Comparison of ENCODE assay signal across 8 cellular contexts in genomic region chr12:111268738-111269572, GRCh38.
DNase-seq lines count a peak whose midpoint lies in the region; ATAC-seq, FAIRE-seq and TF ChIP-seq lines count a peak whose summit lies in the region.

No MANE protein-coding gene starts in this region.

- no peak for TF ChIP-seq POLR2A in endothelial cell of umbilical vein (IDR thresholded peaks at IDR 0.05; ENCODE audit: low read depth, low read length)

- no peaks in the 10 kb centered on the region for H3F3A ChIP-seq in OCI-LY1 (ENCODE audit: insufficient read depth, low read length)

- H3K4me1 ChIP-seq in OCI-LY1 (ENCODE audit: insufficient read depth, low read length, severe bottlenecking) (no peaks in the 10 kb centered on the region), endothelial cell of umbilical vein (ENCODE audit: control insufficient read depth, extremely low read depth, insufficient read depth, low read length) (no peaks in the 10 kb centered on the region)

- TF ChIP-seq CTCF in OCI-LY1 (IDR thresholded peaks at IDR 0.05; ENCODE audit: low read length) (peak; percentile 37; the same call in 1 of the 2 replicates), endothelial cell of umbilical vein (IDR thresholded peaks at IDR 0.05; ENCODE audit: extremely low read depth in 1 of 2, insufficient read depth in 1 of 2, low read depth in 1 of 2, low read length in 2 of 2) (peak; percentile 50 to 57)

- no peak overlapping the region for H3K27ac Mint-ChIP-seq in activated T-cell treated with anti-CD3 and anti-CD28 coated beads, Interleukin-2, amount 50 U/mL, for 24 hours

- H3K27ac ChIP-seq in OCI-LY1 (ENCODE audit: low read depth, low read length, poor library complexity, severe bottlenecking) (no peak overlapping the region), endothelial cell of umbilical vein (ENCODE audit: insufficient read depth, low read depth, low read length) (no peak overlapping the region)

- H3K4me1 Mint-ChIP-seq in activated T-cell treated with anti-CD3 and anti-CD28 coated beads, Interleukin-2, amount 50 U/mL, for 24 hours (ENCODE audit: low read depth): no peaks in the 10 kb centered on the region

- H3K4me3 ChIP-seq in OCI-LY1 (ENCODE audit: low read depth, low read length, poor library complexity, severe bottlenecking): no peak overlapping the region
- no peak overlapping the region for H3K4me3 ChIP-seq in endothelial cell of umbilical vein (replicated peaks in 1 of 3; ENCODE audit: insufficient read depth in 1 of 3, low read depth in 1 of 3, low read length in 3 of 3)

- POLR2A ChIA-PET in endothelial cell of umbilical vein (lab: Charles Lee): no interaction called here

- CTCF ChIA-PET in endothelial cell of umbilical vein (lab: Charles Lee): interaction anchor here (1.0 to 1.9 kb wide), 4 partner anchors 30 to 45 kb away, joined by 3 to 9 read pairs (median 4); no protein-coding TSS in a partner anchor

- H3K9me2 ChIP-seq in OCI-LY1 (ENCODE audit: low read depth, low read length): no peaks in the 10 kb centered on the region

- H3K9ac ChIP-seq in OCI-LY1 (ENCODE audit: low read length): no peak overlapping the region
- H3K9ac ChIP-seq in endothelial cell of umbilical vein (replicated peaks; ENCODE audit: extremely low read depth, insufficient read depth, low read length): no peak overlapping the region

- H3K79me2 ChIP-seq in OCI-LY1 (ENCODE audit: insufficient read depth, low read length): no peaks in the 10 kb centered on the region
- no peaks in the 10 kb centered on the region for H3K79me2 ChIP-seq in endothelial cell of umbilical vein (ENCODE audit: control insufficient read depth, insufficient read depth, low read length)

- no peaks in the 10 kb centered on the region for H3K27me3 ChIP-seq in OCI-LY1 (ENCODE audit: insufficient read depth, low read length)
- H3K27me3 ChIP-seq in endothelial cell of umbilical vein (ENCODE audit: control insufficient read depth in 2 of 2, insufficient read depth in 2 of 2, low read length in 2 of 2): peaks cover 0 to 5% of the 10 kb centered on the region in 2 experiments

- H4K20me1 ChIP-seq in OCI-LY1 (ENCODE audit: insufficient read depth, low read length) (no peaks in the 10 kb centered on the region), endothelial cell of umbilical vein (replicated peaks; ENCODE audit: control insufficient read depth, extremely low read depth, insufficient read depth, low read length) (no peaks in the 10 kb centered on the region)

- BruUV-seq in endothelial cell of umbilical vein (replicated peaks; lab: Mats Ljungman, UMichigan): no TSS peak

- H3K9me3 Mint-ChIP-seq in activated T-cell treated with anti-CD3 and anti-CD28 coated beads, Interleukin-2, amount 50 U/mL, for 24 hours: no peaks in the 10 kb centered on the region

- FAIRE-seq in endothelial cell of umbilical vein (lab: Jason Lieb, UNC): no peak

- no peak overlapping the region for H3K4me3 Mint-ChIP-seq in activated T-cell treated with anti-CD3 and anti-CD28 coated beads, Interleukin-2, amount 50 U/mL, for 24 hours

- dilution Hi-C loops in endothelial cell of umbilical vein (cut with MboI; ENCODE audit: extremely low pct_ligation_motif_present, low sequenced_read_pairs): no loop called here

- no peak for ATAC-seq in GM19328 (IDR thresholded peaks at IDR 0.05; ENCODE audit: unreplicated experiment)

- no peaks in the 10 kb centered on the region for H3K9me1 ChIP-seq in endothelial cell of umbilical vein (replicated peaks; ENCODE audit: control insufficient read depth, extremely low read depth, insufficient read depth, low read length)

- H3K4me2 ChIP-seq in OCI-LY1 (ENCODE audit: low read length) (no peak overlapping the region), endothelial cell of umbilical vein (ENCODE audit: insufficient read depth, low read length) (no peak overlapping the region)

- H2AFZ ChIP-seq in OCI-LY1 (ENCODE audit: low read length) (no peak overlapping the region), endothelial cell of umbilical vein (ENCODE audit: low read depth, low read length) (no peak overlapping the region)

- H3K36me3 ChIP-seq in OCI-LY1 (ENCODE audit: insufficient read depth, low read length) (no peaks in the 10 kb centered on the region), endothelial cell of umbilical vein (ENCODE audit: control insufficient read depth in 2 of 2, extremely low read depth in 1 of 2, insufficient read depth in 2 of 2, low read length in 2 of 2) (no peaks in the 10 kb centered on the region)

- no peaks in the 10 kb centered on the region for H3K36me3 Mint-ChIP-seq in activated T-cell treated with anti-CD3 and anti-CD28 coated beads, Interleukin-2, amount 50 U/mL, for 24 hours (ENCODE audit: low read depth)

- DNase-seq in activated T-cell treated with anti-CD3 and anti-CD28 coated beads, Interleukin-2, amount 50 U/mL, for 24 hours: peak; percentile 36
- DNase-seq in activated T-cell treated with anti-CD3 and anti-CD28 coated beads, Interleukin-2, amount 50 U/mL, for 1 hour: no peak
- DNase-seq in endothelial cell of umbilical vein (ENCODE audit: low read depth, low spot score) (no peak), mesenteric fat pad (ENCODE audit: low spot score) (no peak), NCI-H1092 treated with DMSO at 0.1 percent for 48 hours (lab: John Stamatoyannopoulos, UW) (no peak)
- DNase-seq in stimulated activated CD8-positive, alpha-beta memory T cell treated with anti-CD3 and anti-CD28 coated beads, Interleukin-4, amount 100 ng/mL, for 48 hours: peak; percentile 66

- peaks cover 10% of the 10 kb centered on the region for H3K27me3 Mint-ChIP-seq in activated T-cell treated with anti-CD3 and anti-CD28 coated beads, Interleukin-2, amount 50 U/mL, for 24 hours

- intact Hi-C loops in endothelial cell of umbilical vein (cut with micrococcal nuclease): loop anchor here (1.0 to 2.0 kb wide), 2 partner anchors 30 to 44 kb away; no protein-coding TSS in a partner anchor

- H3K9me3 ChIP-seq in OCI-LY1 (ENCODE audit: low read length) (no peaks in the 10 kb centered on the region), endothelial cell of umbilical vein (replicated peaks; ENCODE audit: control insufficient read depth, insufficient read depth, low read length) (no peaks in the 10 kb centered on the region)

TF ChIP-seq in endothelial cell of umbilical vein, 7 proteins besides CTCF, POLR2A, EP300 and RAD21:
- no peak for TF ChIP-seq EZH2 (IDR thresholded peaks at IDR 0.05; ENCODE audit: borderline replicate concordance, low read depth, low read length, severe bottlenecking)
- no peak for TF ChIP-seq POLR2AphosphoS5 (IDR thresholded peaks at IDR 0.05; ENCODE audit: insufficient read depth, low read depth, low read length)
- no peak for TF ChIP-seq FOS (IDR thresholded peaks at IDR 0.05; ENCODE audit: borderline replicate concordance, insufficient read depth, low read length)
- no peak for TF ChIP-seq MYC (IDR thresholded peaks at IDR 0.05; ENCODE audit: low read depth, low read length)
- no peak for TF ChIP-seq JUN (IDR thresholded peaks at IDR 0.05; ENCODE audit: borderline replicate concordance, insufficient read depth, insufficient read length, low read depth)
- TF ChIP-seq GATA2 (IDR thresholded peaks at IDR 0.05; ENCODE audit: insufficient read depth, insufficient read length, low read depth, low read length): no peak
- no peak for TF ChIP-seq MAX (IDR thresholded peaks at IDR 0.05; ENCODE audit: insufficient read depth, insufficient read length)

Comparison
In these comparisons a context has a peak if more than half of its experiments do, and no peak if none do; other contexts are left out.
1. DNase-seq: peak in activated T-cell treated with anti-CD3 and anti-CD28 coated beads, Interleukin-2, amount 50 U/mL, for 24 hours (single experiment) and stimulated activated CD8-positive, alpha-beta memory T cell treated with anti-CD3 and anti-CD28 coated beads, Interleukin-4, amount 100 ng/mL, for 48 hours (single experiment); none in activated T-cell treated with anti-CD3 and anti-CD28 coated beads, Interleukin-2, amount 50 U/mL, for 1 hour (single experiment), endothelial cell of umbilical vein (single experiment), mesenteric fat pad (single experiment) and NCI-H1092 treated with DMSO at 0.1 percent for 48 hours (single experiment).